10 cellular contexts compared by ENCODE assay signal in the genomic region with DNA sequence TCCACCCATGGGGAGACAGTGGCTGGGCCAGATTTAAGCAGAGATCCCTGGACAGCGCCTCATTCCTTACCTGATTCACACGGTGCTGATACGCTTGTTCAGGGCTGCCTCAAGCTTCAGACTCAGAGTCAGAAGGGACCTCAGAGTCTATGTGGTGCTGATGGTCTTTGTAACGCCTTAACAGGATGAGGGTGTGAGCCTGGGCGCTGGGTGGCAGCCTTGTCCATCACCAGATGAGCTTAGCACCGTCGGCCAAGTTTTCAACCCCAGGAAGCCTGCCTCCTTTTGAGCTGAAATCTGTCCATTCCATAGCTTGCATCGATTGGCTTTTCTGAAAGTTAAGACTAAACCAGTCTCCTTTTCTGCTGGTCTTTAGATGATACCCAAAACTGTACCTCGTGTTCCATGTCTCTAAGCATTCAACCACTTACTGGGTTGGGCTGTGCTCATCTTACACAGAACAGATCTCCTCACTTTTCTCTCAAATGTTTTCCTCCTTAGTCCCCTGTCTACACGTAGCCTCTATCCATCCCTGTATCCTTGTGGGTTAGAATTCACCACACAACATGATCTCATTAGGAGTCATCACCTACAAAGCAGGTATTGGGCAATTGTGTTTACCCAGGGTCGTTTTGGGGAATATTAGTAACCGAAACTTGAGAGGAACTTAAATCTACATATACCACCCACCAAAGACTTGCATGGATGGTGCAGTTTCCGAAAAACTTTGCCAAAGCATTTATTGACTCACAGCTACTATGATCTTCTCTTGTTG.
DNase-seq lines count a peak whose midpoint lies in the region; ATAC-seq, FAIRE-seq and TF ChIP-seq lines count a peak whose summit lies in the region.
"Had no signal": no experiment of that assay in that cellular context is flagged by ENCODE, and none has a peak within 500 bp of the region (broad histone marks: within the 10 kb centered on the region; RNA-seq: fewer than 3 reads in every experiment).

No MANE protein-coding gene starts in this region.

- H3K4me2 ChIP-seq in mesendoderm (ENCODE audit: low read length) = no peak overlapping the region
- H3K4me2 ChIP-seq in neuronal stem cell (ENCODE audit: insufficient read depth, low read length, poor library complexity, severe bottlenecking) = no peak overlapping the region

- TF ChIP-seq CTCF in bronchial epithelial cell (IDR thresholded peaks at IDR 0.05; ENCODE audit: insufficient read depth, low read length, severe bottlenecking) = peak; percentile 22

- H3K56ac ChIP-seq in mesendoderm (ENCODE audit: low read length) = no peak overlapping the region

- H3K9ac ChIP-seq in mesendoderm (ENCODE audit: low read length) (no peak overlapping the region), neuronal stem cell (ENCODE audit: low read depth, low read length, poor library complexity) (no peak overlapping the region)

- H3K23ac ChIP-seq in mesendoderm (ENCODE audit: low read length) = no peak overlapping the region
- H3K23ac ChIP-seq in neuronal stem cell (ENCODE audit: low read depth, low read length, poor library complexity) = no peak overlapping the region

- no peak overlapping the region for H3K4ac ChIP-seq in mesendoderm (ENCODE audit: low read depth, low read length)
- no peak overlapping the region for H3K4ac ChIP-seq in neuronal stem cell (ENCODE audit: low read length)

- H3K36me3 ChIP-seq in bronchial epithelial cell (ENCODE audit: control insufficient read depth, insufficient read depth, low read length) (no peaks in the 10 kb centered on the region), mesendoderm (ENCODE audit: control insufficient read depth, insufficient read depth, low read length) (no peaks in the 10 kb centered on the region), neuronal stem cell (replicated peaks in 1 of 2; ENCODE audit: control insufficient read depth in 2 of 2, insufficient read depth in 2 of 2, low read length in 2 of 2) (no peaks in the 10 kb centered on the region)
- H3K36me3 ChIP-seq: SJSA1 had no signal

- no peak overlapping the region for H2BK5ac ChIP-seq in mesendoderm (ENCODE audit: low read length)
- H2BK5ac ChIP-seq in neuronal stem cell (ENCODE audit: low read length) = no peak overlapping the region

- H3K14ac ChIP-seq in neuronal stem cell (ENCODE audit: low read length) = no peak overlapping the region

- H3K4me1 ChIP-seq in mesendoderm (ENCODE audit: control insufficient read depth, low read depth, low read length) (no peaks in the 10 kb centered on the region), neuronal stem cell (ENCODE audit: control insufficient read depth in 2 of 2, insufficient read depth in 1 of 2, low read depth in 1 of 2, low read length in 2 of 2) (no peaks in the 10 kb centered on the region)
- H3K4me1 ChIP-seq: Caco-2, SJSA1 had no signal

- H3K79me2 ChIP-seq in mesendoderm (ENCODE audit: control insufficient read depth, insufficient read depth, low read length) = no peaks in the 10 kb centered on the region

- no peak overlapping the region for H2AK5ac ChIP-seq in mesendoderm (ENCODE audit: low read length)
- H2AK5ac ChIP-seq in neuronal stem cell (ENCODE audit: low read depth, low read length) = no peak overlapping the region

- H3K9me3 ChIP-seq in neuronal stem cell (replicated peaks in 1 of 2; ENCODE audit: control insufficient read depth in 2 of 2, insufficient read depth in 1 of 2, low read depth in 1 of 2, low read length in 2 of 2) = peaks cover 0 to 1% of the 10 kb centered on the region in 2 donors
- H3K9me3 ChIP-seq: Caco-2, SJSA1 had no signal

- H2BK15ac ChIP-seq in mesendoderm (replicated peaks; ENCODE audit: low read depth) = no peak overlapping the region
- H2BK15ac ChIP-seq in neuronal stem cell (ENCODE audit: low read length) = no peak overlapping the region

- H4K8ac ChIP-seq in mesendoderm (ENCODE audit: low read depth, low read length) (no peak overlapping the region), neuronal stem cell (ENCODE audit: low read depth, low read length) (no peak overlapping the region)

- no peak overlapping the region for H3K27ac ChIP-seq in mesendoderm (ENCODE audit: low read depth, low read length)
- no peak overlapping the region for H3K27ac ChIP-seq in neuronal stem cell (replicated peaks; ENCODE audit: low read length)
- H3K27ac ChIP-seq: SJSA1 had no signal

- no peak overlapping the region for H2AFZ ChIP-seq in neuronal stem cell (ENCODE audit: low read length)

- H4K91ac ChIP-seq in neuronal stem cell (ENCODE audit: low read depth, low read length, poor library complexity) = no peak overlapping the region

- H4K5ac ChIP-seq in mesendoderm (ENCODE audit: low read length) = no peak overlapping the region

- H3K4me3 ChIP-seq in bronchial epithelial cell (ENCODE audit: low read depth, low read length) = no peak overlapping the region
- no peak overlapping the region for H3K4me3 ChIP-seq in mesendoderm (ENCODE audit: low read length)
- no peak overlapping the region for H3K4me3 ChIP-seq in neuronal stem cell (ENCODE audit: low read length in 2 of 2)
- H3K4me3 ChIP-seq: SJSA1 had no signal

- H3K27me3 ChIP-seq in bronchial epithelial cell (ENCODE audit: control insufficient read depth, insufficient read depth, low read length) (no peaks in the 10 kb centered on the region), mesendoderm (ENCODE audit: insufficient read depth, low read length, poor library complexity) (no peaks in the 10 kb centered on the region), neuronal stem cell (ENCODE audit: control insufficient read depth in 3 of 3, insufficient read depth in 3 of 3, low read depth in 1 of 3, low read length in 3 of 3) (no peaks in the 10 kb centered on the region)
- H3K27me3 ChIP-seq: SJSA1 had no signal

- H3K79me1 ChIP-seq in mesendoderm (ENCODE audit: low read length) (no peaks in the 10 kb centered on the region), neuronal stem cell (ENCODE audit: low read depth, low read length) (no peaks in the 10 kb centered on the region)

- no peak for ATAC-seq in HG03175 (IDR thresholded peaks at IDR 0.05; ENCODE audit: unreplicated experiment)

- peak; percentile 44 for DNase-seq in Daoy (ENCODE audit: low read depth)
- peak; percentile 73 for DNase-seq in M059J (ENCODE audit: low read depth)
- DNase-seq in bronchial epithelial cell (ENCODE audit: low read depth) = peak; percentile 95
- DNase-seq in mesendoderm = peak; percentile 18
- no peak for DNase-seq in DMS79 (lab: John Stamatoyannopoulos, UW)
- DNase-seq in neuronal stem cell (ENCODE audit: low spot score) = no peak
- no peak for DNase-seq in T-helper 9 cell

- FAIRE-seq in bronchial epithelial cell (lab: Jason Lieb, UNC) = no peak

- no peak overlapping the region for H2BK12ac ChIP-seq in neuronal stem cell (ENCODE audit: low read length)

- no peak overlapping the region for H3K18ac ChIP-seq in mesendoderm (ENCODE audit: low read length)
- no peak overlapping the region for H3K18ac ChIP-seq in neuronal stem cell (ENCODE audit: low read length)

- no peak overlapping the region for H2BK120ac ChIP-seq in mesendoderm (ENCODE audit: low read depth, low read length)
- no peak overlapping the region for H2BK120ac ChIP-seq in neuronal stem cell (ENCODE audit: low read depth, low read length)

- no CpG with 5 or more reads among the region's 13 CpGs for WGBS in mesendoderm (ENCODE audit: extremely low coverage, insufficient coverage, low lambda C conversion rate)
- no CpG with 5 or more reads among the region's 13 CpGs for WGBS in neuronal stem cell (ENCODE audit: extremely low coverage in 2 of 2, insufficient read length in 2 of 2, insufficient replicate concordance in 1 of 2), 2 donors

Comparison
In these comparisons a context has a peak if more than half of its experiments do, and no peak if none do; other contexts are left out.
1. DNase-seq: peak in Daoy (single experiment), M059J (single experiment), bronchial epithelial cell (single experiment) and mesendoderm (single experiment); none in DMS79 (single experiment), neuronal stem cell (single experiment) and T-helper 9 cell (single experiment).